1 cellular context compared by ENCODE assay signal in genomic region chr1:26938004-26938658, GRCh38.
A peak's percentile ranks its signal among the peaks of the same experiment; 100 is the strongest.
TF ChIP-seq lines count a peak whose summit lies in the region.

No MANE protein-coding gene starts in this region.

TF ChIP-seq in HepG2, 621 proteins besides CTCF, POLR2A, EP300 and RAD21 (continued from another document and continues in another):
- TF ChIP-seq GMEB1 (CRISPR knock-in tag; IDR thresholded peaks at IDR 0.05; ENCODE audit: borderline replicate concordance) (peak; percentile 69; the same call in 1 of the 2 replicates), RNF219 (CRISPR knock-in tag; IDR thresholded peaks at IDR 0.05) (no peak; the same call in 1 of the 2 replicates), HCFC1 (IDR thresholded peaks at IDR 0.05; ENCODE audit: low read depth, low read length) (no peak), TOPORS (CRISPR knock-in tag; IDR thresholded peaks at IDR 0.05) (peak; percentile 81), ZNF180 (CRISPR knock-in tag; IDR thresholded peaks at IDR 0.05; ENCODE audit: borderline replicate concordance, low read depth) (no peak), ZFP62 (CRISPR knock-in tag; IDR thresholded peaks at IDR 0.05) (no peak), POLR2G (IDR thresholded peaks at IDR 0.05; ENCODE audit: low read depth, low read length) (peak; percentile 34; the same call in 1 of the 2 replicates), ELK4 (CRISPR knock-in tag; IDR thresholded peaks at IDR 0.05; ENCODE audit: borderline replicate concordance) (no peak), ESRRA (CRISPR knock-in tag; IDR thresholded peaks at IDR 0.05; ENCODE audit: low read depth) (peak; percentile 99), IKZF4 (CRISPR knock-in tag; IDR thresholded peaks at IDR 0.05; ENCODE audit: borderline replicate concordance, low read depth, not compliant biosample characterization) (peak; percentile 21), ZNF670 (CRISPR knock-in tag; IDR thresholded peaks at IDR 0.05; ENCODE audit: borderline replicate concordance) (no peak), ZNF33B (CRISPR knock-in tag; IDR thresholded peaks at IDR 0.05) (no peak), SMC3 (IDR thresholded peaks at IDR 0.05; ENCODE audit: low read length) (peak; percentile 38), IRF2 (CRISPR knock-in tag; IDR thresholded peaks at IDR 0.05) (peak; percentile 76), CBFB (CRISPR knock-in tag; IDR thresholded peaks at IDR 0.05) (peak; percentile 85), CREM (IDR thresholded peaks at IDR 0.05) (peak; percentile 84; the same call in 1 of the 2 replicates), CREM (CRISPR knock-in tag; IDR thresholded peaks at IDR 0.05) (no peak), ZNF614 (CRISPR knock-in tag; IDR thresholded peaks at IDR 0.05; ENCODE audit: borderline replicate concordance) (peak; percentile 68; the same call in 1 of the 2 replicates), BCLAF1 (IDR thresholded peaks at IDR 0.05) (no peak), KDM4B (CRISPR knock-in tag; IDR thresholded peaks at IDR 0.05) (no peak), REXO4 (CRISPR knock-in tag; IDR thresholded peaks at IDR 0.05; ENCODE audit: borderline replicate concordance) (no peak), SNAPC4 (CRISPR knock-in tag; IDR thresholded peaks at IDR 0.05) (no peak; the same call in 1 of the 2 replicates), ZNF326 (CRISPR knock-in tag; IDR thresholded peaks at IDR 0.05; ENCODE audit: borderline replicate concordance) (no peak), BRCA1 (CRISPR knock-in tag; IDR thresholded peaks at IDR 0.05) (no peak), ZNF335 (CRISPR knock-in tag; IDR thresholded peaks at IDR 0.05) (no peak), ZKSCAN1 (IDR thresholded peaks at IDR 0.05; ENCODE audit: low read length) (no peak), ZNF441 (CRISPR knock-in tag; IDR thresholded peaks at IDR 0.05; ENCODE audit: borderline replicate concordance) (peak; percentile 66; the same call in 1 of the 2 replicates), JDP2 (CRISPR knock-in tag; IDR thresholded peaks at IDR 0.05; ENCODE audit: borderline replicate concordance) (no peak), CREBL2 (CRISPR knock-in tag; IDR thresholded peaks at IDR 0.05; ENCODE audit: borderline replicate concordance) (no peak), CCAR2 (optimal IDR thresholded peaks at IDR 0.05; ENCODE audit: low read depth, low read length) (no peak), ZFP1 (CRISPR knock-in tag; IDR thresholded peaks at IDR 0.05) (no peak), ZNF556 (CRISPR knock-in tag; IDR thresholded peaks at IDR 0.05; ENCODE audit: borderline replicate concordance) (peak; percentile 84; the same call in 1 of the 2 replicates), ZNF850 (CRISPR knock-in tag; conservative IDR thresholded peaks at IDR 0.05) (no peak), ZNF256 (CRISPR knock-in tag; conservative IDR thresholded peaks at IDR 0.05) (no peak), TSC22D2 (CRISPR knock-in tag; IDR thresholded peaks at IDR 0.05; ENCODE audit: borderline replicate concordance) (no peak), ZNF446 (CRISPR knock-in tag; IDR thresholded peaks at IDR 0.05) (no peak), SRSF4 (IDR thresholded peaks at IDR 0.05; ENCODE audit: low read depth, low read length, poor library complexity, severe bottlenecking) (no peak), ZNF749 (CRISPR knock-in tag; IDR thresholded peaks at IDR 0.05; ENCODE audit: borderline replicate concordance) (no peak), ZNF768 (CRISPR knock-in tag; IDR thresholded peaks at IDR 0.05) (no peak), KAT8 (CRISPR knock-in tag; IDR thresholded peaks at IDR 0.05) (peak; percentile 69), SOX5 (CRISPR knock-in tag; IDR thresholded peaks at IDR 0.05; ENCODE audit: borderline replicate concordance) (peak; percentile 91), CHD2 (IDR thresholded peaks at IDR 0.05; ENCODE audit: low read depth, low read length) (peak; percentile 31; the same call in 1 of the 2 replicates), RFXAP (CRISPR knock-in tag; IDR thresholded peaks at IDR 0.05; ENCODE audit: borderline replicate concordance) (peak; percentile 69; the same call in 1 of the 2 replicates), MAFG (CRISPR knock-in tag; IDR thresholded peaks at IDR 0.05) (no peak), ZNF17 (CRISPR knock-in tag; IDR thresholded peaks at IDR 0.05) (no peak), NBN (conservative IDR thresholded peaks at IDR 0.05) (no peak), FOXC1 (CRISPR knock-in tag; IDR thresholded peaks at IDR 0.05; ENCODE audit: borderline replicate concordance) (peak; percentile 88; the same call in 1 of the 2 replicates), ZNF513 (CRISPR knock-in tag; conservative IDR thresholded peaks at IDR 0.05) (no peak), ZNF275 (CRISPR knock-in tag; IDR thresholded peaks at IDR 0.05; ENCODE audit: borderline replicate concordance) (no peak; the same call in 1 of the 2 replicates), E2F5 (CRISPR knock-in tag; conservative IDR thresholded peaks at IDR 0.05) (no peak), GTF2F1 (IDR thresholded peaks at IDR 0.05; ENCODE audit: low read length) (no peak), HMG20B (CRISPR knock-in tag; conservative IDR thresholded peaks at IDR 0.05) (peak; percentile 89; the same call in 1 of the 2 replicates), ZBTB7B (CRISPR knock-in tag; IDR thresholded peaks at IDR 0.05) (peak; percentile 75; the same call in 1 of the 2 replicates), ZNF205 (CRISPR knock-in tag; IDR thresholded peaks at IDR 0.05) (no peak), ZNF761 (CRISPR knock-in tag; conservative IDR thresholded peaks at IDR 0.05) (0 out of 2 replicates have a peak, but pooled peaks have one; percentile 53), NONO (IDR thresholded peaks at IDR 0.05) (no peak), NONO (CRISPR knock-in tag; conservative IDR thresholded peaks at IDR 0.05) (peak; percentile 90)
